In genomic region chr12:1864456-1864855, GRCh38 we compare ENCODE assay signal across 1 cellular context.
TF ChIP-seq lines count a peak whose summit lies in the region.

No MANE protein-coding gene starts in this region.

TF ChIP-seq in H1, 55 proteins besides CTCF, POLR2A, EP300 and RAD21:
- no peak for TF ChIP-seq EGR1 (IDR thresholded peaks at IDR 0.05; ENCODE audit: borderline replicate concordance, low read depth, low read length)
- no peak for TF ChIP-seq BCL11A (IDR thresholded peaks at IDR 0.05; ENCODE audit: low read depth in 2 of 2, low read length in 2 of 2)
- TF ChIP-seq SP2 (IDR thresholded peaks at IDR 0.05; ENCODE audit: low read length) = no peak
- TF ChIP-seq, protein P1, sequence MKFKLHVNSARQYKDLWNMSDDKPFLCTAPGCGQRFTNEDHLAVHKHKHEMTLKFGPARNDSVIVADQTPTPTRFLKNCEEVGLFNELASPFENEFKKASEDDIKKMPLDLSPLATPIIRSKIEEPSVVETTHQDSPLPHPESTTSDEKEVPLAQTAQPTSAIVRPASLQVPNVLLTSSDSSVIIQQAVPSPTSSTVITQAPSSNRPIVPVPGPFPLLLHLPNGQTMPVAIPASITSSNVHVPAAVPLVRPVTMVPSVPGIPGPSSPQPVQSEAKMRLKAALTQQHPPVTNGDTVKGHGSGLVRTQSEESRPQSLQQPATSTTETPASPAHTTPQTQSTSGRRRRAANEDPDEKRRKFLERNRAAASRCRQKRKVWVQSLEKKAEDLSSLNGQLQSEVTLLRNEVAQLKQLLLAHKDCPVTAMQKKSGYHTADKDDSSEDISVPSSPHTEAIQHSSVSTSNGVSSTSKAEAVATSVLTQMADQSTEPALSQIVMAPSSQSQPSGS (IDR thresholded peaks at IDR 0.05; ENCODE audit: low read length) = no peak
